ENCODE assay signal across 10 cellular contexts in genomic region chr20:1381753-1382591, GRCh38. TPM values are rescaled to one million over a fixed set of nuclear protein-coding genes. Genes with fewer than 3 reads are reported as not detected.
A peak's percentile ranks its signal among the peaks of the same experiment; 100 is the strongest.
DNase-seq lines count a peak whose midpoint lies in the region; ATAC-seq and TF ChIP-seq lines count a peak whose summit lies in the region.
"Had no signal": no experiment of that assay in that cellular context is flagged by ENCODE, and none has a peak within 500 bp of the region (broad histone marks: within the 10 kb centered on the region; RNA-seq: fewer than 3 reads in every experiment).

No MANE protein-coding gene starts in this region.

- POLR2A ChIA-PET in A673 (lab: Charles Lee; ENCODE audit: low non-redundant PET), result no interaction called here
- POLR2A ChIA-PET in naive thymus-derived CD4-positive, alpha-beta T cell (lab: Charles Lee), result interaction anchor here (0.6 to 1.1 kb wide), 4 partner anchors 9 to 165 kb away, joined by 3 to 4 read pairs (median 3); no protein-coding TSS in a partner anchor

- peak overlapping the region in 3 of 9 donors; percentile 7 to 77 (median 11) for H3K27ac Mint-ChIP-seq in naive thymus-derived CD4-positive, alpha-beta T cell
- H3K27ac Mint-ChIP-seq in HFFc6, result no peak overlapping the region
- H3K27ac Mint-ChIP-seq: activated CD4-positive, alpha-beta memory T cell treated with anti-CD3 and anti-CD28 coated beads for 36 hours had no signal

- BruUV-seq in A673 (replicated peaks; lab: Mats Ljungman, UMichigan), result no TSS peak

- TF ChIP-seq CTCF in A673 (conservative IDR thresholded peaks at IDR 0.05; ENCODE audit: low read depth, low read length), result no peak
- TF ChIP-seq CTCF in ascending aorta (IDR thresholded peaks at IDR 0.05), result no peak
- no peak for TF ChIP-seq CTCF in HFFc6 (IDR thresholded peaks at IDR 0.05)

- intact Hi-C loops in A673 (cut with micrococcal nuclease; ENCODE audit: unreplicated experiment), result no loop called here
- intact Hi-C loops in ascending aorta (cut with DNase I), result no loop called here
- intact Hi-C loops in naive thymus-derived CD4-positive, alpha-beta T cell (cut with micrococcal nuclease), result loop anchor here in 1 of 2 donors (2.0 kb wide), 1 partner anchor 15 kb away; no protein-coding TSS in a partner anchor

- in situ Hi-C loops in G401 (cut with HindIII; ENCODE audit: low sequenced_read_pairs), result no loop called here

- no peaks in the 10 kb centered on the region for H3K27me3 Mint-ChIP-seq in naive thymus-derived CD4-positive, alpha-beta T cell
- no peaks in the 10 kb centered on the region for H3K27me3 Mint-ChIP-seq in HFFc6 (ENCODE audit: insufficient read depth)
- H3K27me3 Mint-ChIP-seq: activated CD4-positive, alpha-beta memory T cell treated with anti-CD3 and anti-CD28 coated beads for 36 hours had no signal

- CTCF ChIA-PET in A673 (lab: Charles Lee), result no interaction called here
- CTCF ChIA-PET in naive thymus-derived CD4-positive, alpha-beta T cell (lab: Charles Lee), result interaction anchor here (0.7 kb wide), 1 partner anchor 111 kb away, joined by 3 read pairs; no protein-coding TSS in a partner anchor

- peaks cover 74 to 99% (median 96%) of the 10 kb centered on the region in 7 donors for H3K4me1 Mint-ChIP-seq in naive thymus-derived CD4-positive, alpha-beta T cell
- H3K4me1 Mint-ChIP-seq in HFFc6 (ENCODE audit: low read depth), result peaks cover 96% of the 10 kb centered on the region

- peaks cover 6 to 30% (median 13%) of the 10 kb centered on the region in 5 donors for H3K36me3 Mint-ChIP-seq in naive thymus-derived CD4-positive, alpha-beta T cell
- peaks cover 10% of the 10 kb centered on the region for H3K36me3 Mint-ChIP-seq in HFFc6 (ENCODE audit: low read depth)

- no peaks in the 10 kb centered on the region for H3K9me3 Mint-ChIP-seq in naive thymus-derived CD4-positive, alpha-beta T cell
- H3K9me3 Mint-ChIP-seq in HFFc6, result no peaks in the 10 kb centered on the region
- H3K9me3 Mint-ChIP-seq: activated CD4-positive, alpha-beta memory T cell treated with anti-CD3 and anti-CD28 coated beads for 36 hours had no signal

- ATAC-seq in naive thymus-derived CD4-positive, alpha-beta T cell, result no peak
- no peak for ATAC-seq in HG03039 (IDR thresholded peaks at IDR 0.05; ENCODE audit: unreplicated experiment)

- H3K4me1 ChIP-seq in A673 (ENCODE audit: insufficient read depth, low read length, poor library complexity, severe bottlenecking) (peaks cover 15% of the 10 kb centered on the region), ascending aorta (peaks cover 11 to 40% of the 10 kb centered on the region in 2 donors)
- H3K4me1 ChIP-seq in naive thymus-derived CD4-positive, alpha-beta T cell (ENCODE audit: control insufficient read depth in 2 of 2, insufficient read depth in 2 of 2, low read length in 2 of 2), result peaks cover 22 to 69% of the 10 kb centered on the region in 2 donors

- DNase-seq in A673 (ENCODE audit: low spot score) (no peak), G401 (ENCODE audit: low spot score) (peak; percentile 51), ascending aorta (ENCODE audit: low spot score in 2 of 2) (no peak), ureter (ENCODE audit: low spot score) (no peak), GOT3 (lab: John Stamatoyannopoulos, UW) (no peak), HFFc6 (no peak)
- DNase-seq in naive thymus-derived CD4-positive, alpha-beta T cell, result no peak
- DNase-seq: activated CD4-positive, alpha-beta memory T cell treated with anti-CD3 and anti-CD28 coated beads for 36 hours; COR-L47 had no signal

- no peaks in the 10 kb centered on the region for H3K27me3 ChIP-seq in A673 (replicated peaks; ENCODE audit: insufficient read depth, low read depth, low read length, poor library complexity)
- H3K27me3 ChIP-seq in ascending aorta, result no peaks in the 10 kb centered on the region
- H3K27me3 ChIP-seq in naive thymus-derived CD4-positive, alpha-beta T cell (ENCODE audit: control insufficient read depth in 2 of 2, insufficient read depth in 2 of 2, low read length in 2 of 2), result no peaks in the 10 kb centered on the region

- H3K4me3 ChIP-seq in A673 (ENCODE audit: low read depth, low read length, poor library complexity, severe bottlenecking), result no peak overlapping the region
- H3K4me3 ChIP-seq in ascending aorta, result no peak overlapping the region
- no peak overlapping the region for H3K4me3 ChIP-seq in naive thymus-derived CD4-positive, alpha-beta T cell (ENCODE audit: low read length)

- no peaks in the 10 kb centered on the region for H3K9me3 ChIP-seq in A673 (ENCODE audit: low read depth, low read length, poor library complexity, severe bottlenecking)
- no peaks in the 10 kb centered on the region for H3K9me3 ChIP-seq in ascending aorta
- no peaks in the 10 kb centered on the region for H3K9me3 ChIP-seq in naive thymus-derived CD4-positive, alpha-beta T cell (ENCODE audit: control insufficient read depth in 2 of 3, low read length in 3 of 3)

- H3K27ac ChIP-seq in A673 (ENCODE audit: low read depth, low read length, poor library complexity, severe bottlenecking) (peak overlapping the region; percentile 0), ascending aorta (peak overlapping the region; percentile 64 to 86)
- no peak overlapping the region for H3K27ac ChIP-seq in naive thymus-derived CD4-positive, alpha-beta T cell (ENCODE audit: low read depth, low read length)

- H3K4me3 Mint-ChIP-seq in naive thymus-derived CD4-positive, alpha-beta T cell, result peak overlapping the region in 8 of 10 donors; percentile 15 to 61 (median 36)
- no peak overlapping the region for H3K4me3 Mint-ChIP-seq in HFFc6
- H3K4me3 Mint-ChIP-seq: activated CD4-positive, alpha-beta memory T cell treated with anti-CD3 and anti-CD28 coated beads for 36 hours had no signal

- H3K36me3 ChIP-seq in A673 (ENCODE audit: insufficient read depth, low read length, poor library complexity, severe bottlenecking), result no peaks in the 10 kb centered on the region
- H3K36me3 ChIP-seq in ascending aorta, result no peaks in the 10 kb centered on the region
- peaks cover 0 to 9% (median 4%) of the 10 kb centered on the region in 3 experiments for H3K36me3 ChIP-seq in naive thymus-derived CD4-positive, alpha-beta T cell (ENCODE audit: control insufficient read depth in 2 of 3, insufficient read depth in 3 of 3, low read length in 3 of 3)

RNA-seq across cellular contexts. Expression of gene FKBP1A, which starts 10.9 kb away (rescaled TPM):
- total RNA-seq in A673 (2021) (264 and 270 TPM in 2 replicates), ascending aorta (202 TPM), ureter (260 TPM)
- 158 and 170 TPM in 2 replicates for total RNA-seq in G401 (2014; rRNA removed; shearing (Covaris generic))
- total RNA-seq in naive thymus-derived CD4-positive, alpha-beta T cell, result 100 to 1,000 TPM in 2 of 5 experiments, 10 to 100 TPM in 3; 74.5 to 253 (median 93.1) TPM
- polyA plus RNA-seq in naive thymus-derived CD4-positive, alpha-beta T cell, result 10 to 100 TPM; 46.5 to 46.7 TPM
- total RNA-seq in HFFc6 (2021; fragmentation: NEBNext Ultra II Directional; extraction: Animal tissue kit (Norgen Biotek cat#: 25700)), result 100 to 1,000 TPM; 437 to 543 (median 491) TPM

RNA-seq across cellular contexts. Expression of gene SDCBP2, which starts 53.0 kb away (rescaled TPM):
- total RNA-seq in A673 (2021) (3.4 and 3.5 TPM in 2 replicates), ascending aorta (not detected), ureter (15.2 TPM)
- 0.49 and 2.0 TPM in 2 replicates for total RNA-seq in G401 (2014; rRNA removed; shearing (Covaris generic))
- 1 to 10 TPM; 1.0 to 3.6 (median 1.4) TPM for total RNA-seq in naive thymus-derived CD4-positive, alpha-beta T cell
- 1 to 10 TPM; 1.3 to 1.9 TPM for polyA plus RNA-seq in naive thymus-derived CD4-positive, alpha-beta T cell
- 1 to 10 TPM in 1 of 6 experiments, under 1 TPM in 5; 0.51 to 1.5 (median 0.76) TPM for total RNA-seq in HFFc6 (2021; fragmentation: NEBNext Ultra II Directional; extraction: Animal tissue kit (Norgen Biotek cat#: 25700))
